9 cellular contexts compared by ENCODE assay signal in the genomic region with DNA sequence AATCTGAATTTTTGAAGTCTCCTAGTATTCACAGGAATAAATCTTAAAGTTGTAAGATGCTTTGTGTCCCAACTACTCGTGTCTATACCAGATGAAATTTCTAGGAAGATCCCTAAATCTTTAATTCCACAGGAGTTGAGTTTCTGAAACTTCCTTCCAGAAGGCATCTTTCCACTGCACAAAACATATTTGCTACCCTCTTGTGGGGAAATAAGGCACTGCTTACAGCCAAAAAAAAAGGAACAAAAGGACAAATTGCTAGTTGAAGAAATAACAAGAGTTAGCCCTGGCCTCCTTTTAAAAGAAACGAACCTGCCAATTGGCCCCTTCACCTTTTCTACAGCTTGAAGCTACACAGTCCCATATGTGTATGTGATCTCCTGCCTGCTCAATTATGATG. TPM values are rescaled to one million over a fixed set of nuclear protein-coding genes. Genes with fewer than 3 reads are reported as not detected.
DNase-seq lines count a peak whose midpoint lies in the region; ATAC-seq and TF ChIP-seq lines count a peak whose summit lies in the region.
"Had no signal": no experiment of that assay in that cellular context is flagged by ENCODE, and none has a peak within 500 bp of the region (broad histone marks: within the 10 kb centered on the region; RNA-seq: fewer than 3 reads in every experiment).

No MANE protein-coding gene starts in this region.

- peak; percentile 37 for DNase-seq in AG08395 (ENCODE audit: low spot score)
- peak; percentile 48 for DNase-seq in GM23248
- peak; percentile 5 for DNase-seq in SK-N-SH
- DNase-seq in inferior parietal cortex (ENCODE audit: extremely low spot score): peak; percentile 70
- no peak for DNase-seq in activated CD4-positive, alpha-beta T cell treated with anti-CD3 and anti-CD28 coated beads for 36 hours
- no peak for DNase-seq in sciatic nerve (ENCODE audit: low spot score)
- no peak for DNase-seq in activated CD4-positive, alpha-beta T cell treated with anti-CD3 and anti-CD28 coated beads for 4 hours
- no peak for DNase-seq in H7
- DNase-seq: activated B cell treated with CpG ODN at 0.5 μM for 24 hours had no signal

- no peak overlapping the region for H3K4me3 ChIP-seq in GM23248
- no peak overlapping the region for H3K4me3 ChIP-seq in SK-N-SH (ENCODE audit: low read depth in 2 of 2, low read length in 1 of 2)
- H3K4me3 ChIP-seq in H7 (ENCODE audit: insufficient read depth, low read depth, low read length): no peak overlapping the region

- intact Hi-C loops in activated CD4-positive, alpha-beta T cell treated with anti-CD3 and anti-CD28 coated beads for 36 hours (cut with DNase I, micrococcal nuclease): loop anchor here (5.0 to 10.0 kb wide), 5 partner anchors 974 to 1904 kb away; no protein-coding TSS in a partner anchor
- intact Hi-C loops in sciatic nerve (cut with DNase I): loop anchor here (10.0 kb wide), 1 partner anchor 1764 kb away; no protein-coding TSS in a partner anchor

- H3K9me3 Mint-ChIP-seq in activated CD4-positive, alpha-beta T cell treated with anti-CD3 and anti-CD28 coated beads for 36 hours (ENCODE audit: low read depth): no peaks in the 10 kb centered on the region

- H3K4me3 Mint-ChIP-seq in activated CD4-positive, alpha-beta T cell treated with anti-CD3 and anti-CD28 coated beads for 36 hours: no peak overlapping the region
- H3K4me3 Mint-ChIP-seq: activated B cell treated with CpG ODN at 0.5 μM for 24 hours had no signal

- no peak overlapping the region for H3K9ac ChIP-seq in GM23248
- H3K9ac ChIP-seq in SK-N-SH: no peak overlapping the region

- H3K27ac ChIP-seq in GM23248 (no peak overlapping the region), SK-N-SH (ENCODE audit: low read depth in 2 of 2, low read length in 1 of 2) (no peak overlapping the region)

- H3K27me3 ChIP-seq in GM23248 (replicated peaks; ENCODE audit: insufficient read depth) (peaks cover 25% of the 10 kb centered on the region), SK-N-SH (ENCODE audit: insufficient read depth) (no peaks in the 10 kb centered on the region; the same call in 1 of the 2 replicates), H7 (ENCODE audit: control insufficient read depth, insufficient read depth, low read length) (no peaks in the 10 kb centered on the region)

- H3K27me3 Mint-ChIP-seq in activated CD4-positive, alpha-beta T cell treated with anti-CD3 and anti-CD28 coated beads for 36 hours: peaks cover 11% of the 10 kb centered on the region

- H3F3A ChIP-seq in GM23248 (ENCODE audit: insufficient read depth): no peaks in the 10 kb centered on the region
- H3F3A ChIP-seq in SK-N-SH (replicated peaks; ENCODE audit: insufficient read depth): no peaks in the 10 kb centered on the region

- POLR2A ChIA-PET in SK-N-SH (lab: Yijun Ruan, JAX): no interaction called here
- POLR2A ChIA-PET in activated CD4-positive, alpha-beta T cell treated with anti-CD3 and anti-CD28 coated beads for 36 hours (lab: Charles Lee): interaction anchor here (0.7 kb wide), 1 partner anchor 596 kb away, joined by 4 read pairs; no protein-coding TSS in a partner anchor

- no peaks in the 10 kb centered on the region for H3K9me3 ChIP-seq in GM23248 (ENCODE audit: low read depth)
- no peaks in the 10 kb centered on the region for H3K9me3 ChIP-seq in SK-N-SH

- in situ Hi-C loops in GM23248 (cut with MboI): loop anchor here (25.0 kb wide), 2 partner anchors 1516 to 1916 kb away; no protein-coding TSS in a partner anchor

- H2AFZ ChIP-seq in GM23248: no peak overlapping the region
- H2AFZ ChIP-seq in SK-N-SH (ENCODE audit: low read depth): no peak overlapping the region

- TF ChIP-seq EP300 in SK-N-SH (IDR thresholded peaks at IDR 0.05; ENCODE audit: borderline replicate concordance in 1 of 2, low read depth in 1 of 2, low read length in 1 of 2): no peak

- H3K4me2 ChIP-seq in GM23248 (ENCODE audit: unreplicated experiment) (no peak overlapping the region), SK-N-SH (no peak overlapping the region)

- WGBS in GM23248 (ENCODE audit: low coverage in 1 of 2, low lambda C conversion rate in 2 of 2, missing lambda C conversion rate in 2 of 2), 2 experiments: 0 to 2% methylated on average over 2 of the region's 2 CpGs
- 0% methylated on average over 2 of the region's 2 CpGs for WGBS in SK-N-SH (ENCODE audit: low lambda C conversion rate)

- H3K79me2 ChIP-seq in GM23248 (ENCODE audit: insufficient read depth) (no peaks in the 10 kb centered on the region), SK-N-SH (ENCODE audit: insufficient read depth) (no peaks in the 10 kb centered on the region)

- no peaks in the 10 kb centered on the region for H3K9me2 ChIP-seq in GM23248 (ENCODE audit: insufficient read depth)
- H3K9me2 ChIP-seq in SK-N-SH: no peaks in the 10 kb centered on the region

- H3K36me3 ChIP-seq in GM23248 (ENCODE audit: low read depth): no peaks in the 10 kb centered on the region
- H3K36me3 ChIP-seq in SK-N-SH (replicated peaks in 1 of 2; ENCODE audit: control insufficient read depth in 1 of 2, insufficient read depth in 2 of 2, low read length in 1 of 2): no peaks in the 10 kb centered on the region
- H3K36me3 ChIP-seq in H7 (replicated peaks; ENCODE audit: control insufficient read depth, insufficient read depth, low read length): no peaks in the 10 kb centered on the region

- CTCF ChIA-PET in SK-N-SH (lab: Yijun Ruan, JAX): interaction anchor here (1.2 to 7.3 kb wide), 14 partner anchors 12 to 1940 kb away, joined by 3 to 47 read pairs (median 6); no protein-coding TSS in a partner anchor
- CTCF ChIA-PET in activated CD4-positive, alpha-beta T cell treated with anti-CD3 and anti-CD28 coated beads for 36 hours (lab: Charles Lee): interaction anchor here (0.6 to 4.5 kb wide), 8 partner anchors 14 to 1906 kb away, joined by 3 to 23 read pairs (median 4); no protein-coding TSS in a partner anchor

- peak; percentile 69 for TF ChIP-seq CTCF in SK-N-SH (IDR thresholded peaks at IDR 0.05)

- H3K27ac Mint-ChIP-seq in activated CD4-positive, alpha-beta T cell treated with anti-CD3 and anti-CD28 coated beads for 36 hours: no peak overlapping the region
- H3K27ac Mint-ChIP-seq: activated B cell treated with CpG ODN at 0.5 μM for 24 hours had no signal

- H4K20me1 ChIP-seq in GM23248 (ENCODE audit: insufficient read depth): no peaks in the 10 kb centered on the region
- H4K20me1 ChIP-seq in SK-N-SH (ENCODE audit: insufficient read depth): no peaks in the 10 kb centered on the region

- TF ChIP-seq RAD21 in SK-N-SH (IDR thresholded peaks at IDR 0.05; ENCODE audit: low read length): peak; percentile 59

- no peaks in the 10 kb centered on the region for H3K4me1 Mint-ChIP-seq in activated CD4-positive, alpha-beta T cell treated with anti-CD3 and anti-CD28 coated beads for 36 hours
- H3K4me1 Mint-ChIP-seq: activated B cell treated with CpG ODN at 0.5 μM for 24 hours had no signal

- no peaks in the 10 kb centered on the region for H3K4me1 ChIP-seq in GM23248 (ENCODE audit: insufficient read depth)
- H3K4me1 ChIP-seq in SK-N-SH (ENCODE audit: control insufficient read depth in 1 of 2, insufficient read depth in 2 of 2, low read depth in 1 of 2, low read length in 1 of 2): no peaks in the 10 kb centered on the region

- ATAC-seq in activated CD4-positive, alpha-beta T cell treated with anti-CD3 and anti-CD28 coated beads for 36 hours: no peak
- ATAC-seq in sciatic nerve: no peak

- H3K36me3 Mint-ChIP-seq in activated CD4-positive, alpha-beta T cell treated with anti-CD3 and anti-CD28 coated beads for 36 hours (ENCODE audit: low read depth): no peaks in the 10 kb centered on the region

TF ChIP-seq in SK-N-SH, 30 proteins besides CTCF, POLR2A, EP300 and RAD21:
- TF ChIP-seq FOSL2 (IDR thresholded peaks at IDR 0.05; ENCODE audit: borderline replicate concordance, low read depth): no peak
- TF ChIP-seq RCOR1 (IDR thresholded peaks at IDR 0.05; ENCODE audit: low read length): no peak
- no peak for TF ChIP-seq NFIC (IDR thresholded peaks at IDR 0.05; ENCODE audit: borderline replicate concordance)
- no peak for TF ChIP-seq GABPA (IDR thresholded peaks at IDR 0.05; ENCODE audit: low read depth)
- TF ChIP-seq, protein P1, sequence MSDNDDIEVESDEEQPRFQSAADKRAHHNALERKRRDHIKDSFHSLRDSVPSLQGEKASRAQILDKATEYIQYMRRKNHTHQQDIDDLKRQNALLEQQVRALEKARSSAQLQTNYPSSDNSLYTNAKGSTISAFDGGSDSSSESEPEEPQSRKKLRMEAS (IDR thresholded peaks at IDR 0.05; ENCODE audit: low read depth): no peak
- TF ChIP-seq, protein P2, sequence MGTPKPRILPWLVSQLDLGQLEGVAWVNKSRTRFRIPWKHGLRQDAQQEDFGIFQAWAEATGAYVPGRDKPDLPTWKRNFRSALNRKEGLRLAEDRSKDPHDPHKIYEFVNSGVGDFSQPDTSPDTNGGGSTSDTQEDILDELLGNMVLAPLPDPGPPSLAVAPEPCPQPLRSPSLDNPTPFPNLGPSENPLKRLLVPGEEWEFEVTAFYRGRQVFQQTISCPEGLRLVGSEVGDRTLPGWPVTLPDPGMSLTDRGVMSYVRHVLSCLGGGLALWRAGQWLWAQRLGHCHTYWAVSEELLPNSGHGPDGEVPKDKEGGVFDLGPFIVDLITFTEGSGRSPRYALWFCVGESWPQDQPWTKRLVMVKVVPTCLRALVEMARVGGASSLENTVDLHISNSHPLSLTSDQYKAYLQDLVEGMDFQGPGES (IDR thresholded peaks at IDR 0.05; ENCODE audit: low read depth, low read length): no peak
- TF ChIP-seq SMC3 (IDR thresholded peaks at IDR 0.05; ENCODE audit: low read depth, low read length): peak; percentile 45
- TF ChIP-seq MXI1 (IDR thresholded peaks at IDR 0.05; ENCODE audit: low read depth, low read length): no peak

RNA-seq across cellular contexts. Expression of gene TAFA4, which starts 54.0 kb away (rescaled TPM):
- total RNA-seq in GM23248 (2014; rRNA removed; shearing (Covaris generic)): not detected in 2 replicates
- polyA plus RNA-seq in GM23248 (2016; fragmentation: Nextera tagmentation; extraction: Ambion mirVana) (not detected in 2 replicates), SK-N-SH (2012; rRNA removed) (not detected in 2 replicates)
- polyA plus RNA-seq in SK-N-SH (2012; cell fraction: cytosol; rRNA removed): not detected in 2 replicates
- not detected in 2 replicates for polyA plus RNA-seq in SK-N-SH (2012; cell fraction: nucleus; rRNA removed)
- total RNA-seq in activated CD4-positive, alpha-beta T cell treated with anti-CD3 and anti-CD28 coated beads for 36 hours: not detected
- not detected for total RNA-seq in sciatic nerve
- 0.59 and 1.0 TPM in 2 replicates for total RNA-seq in H7 (2014; rRNA removed; shearing (Covaris generic))
- total RNA-seq: activated B cell treated with CpG ODN at 0.5 μM for 24 hours had no signal

Comparison
In these comparisons a context has a peak if more than half of its experiments do, and no peak if none do; other contexts are left out.
1. DNase-seq: peak in AG08395 (single experiment), GM23248 (single experiment), SK-N-SH (single experiment) and inferior parietal cortex (single experiment); none in activated CD4-positive, alpha-beta T cell treated with anti-CD3 and anti-CD28 coated beads for 36 hours (single experiment), sciatic nerve (single experiment), activated CD4-positive, alpha-beta T cell treated with anti-CD3 and anti-CD28 coated beads for 4 hours (0 of 2) and H7 (single experiment).